In genomic region chr18:59961086-59961485, GRCh38 we compare ENCODE assay signal across 8 cellular contexts.
DNase-seq lines count a peak whose midpoint lies in the region; ATAC-seq, FAIRE-seq and TF ChIP-seq lines count a peak whose summit lies in the region.
"Had no signal": no experiment of that assay in that cellular context is flagged by ENCODE, and none has a peak within 500 bp of the region (broad histone marks: within the 10 kb centered on the region; RNA-seq: fewer than 3 reads in every experiment).

No MANE protein-coding gene starts in this region.

- no peaks in the 10 kb centered on the region for H3K36me3 ChIP-seq in pancreas
- H3K36me3 ChIP-seq: neutrophil had no signal

- WGBS in pancreas, 2 donors: 12 to 14% methylated on average over 4 of the region's 4 CpGs

- no peak for TF ChIP-seq CTCF in pancreas (IDR thresholded peaks at IDR 0.05)

- H3K4me3 ChIP-seq in pancreas: no peak overlapping the region

- no peak overlapping the region for H3K4me3 Mint-ChIP-seq in activated CD4-positive, alpha-beta T cell treated with anti-CD3 and anti-CD28 coated beads, Interleukin-2, amount 10 ng/mL, durations not matched to agents 24 days and 14 days

- H3K4me1 Mint-ChIP-seq in activated CD4-positive, alpha-beta T cell treated with anti-CD3 and anti-CD28 coated beads, Interleukin-2, amount 10 ng/mL, durations not matched to agents 24 days and 14 days: peaks cover 13% of the 10 kb centered on the region

- peaks cover 0 to 7% (median 0%) of the 10 kb centered on the region in 4 donors for H3K27me3 ChIP-seq in pancreas

- intact Hi-C loops in pancreas (cut with DNase I): no loop called here
- intact Hi-C loops in activated CD4-positive, alpha-beta T cell treated with anti-CD3 and anti-CD28 coated beads, Interleukin-2, amount 10 ng/mL, durations not matched to agents 24 days and 14 days (cut with micrococcal nuclease): no loop called here

- peak overlapping the region in 1 of 4 donors; percentile 9 for H3K27ac ChIP-seq in pancreas
- H3K27ac ChIP-seq: neutrophil had no signal

- H3K27ac Mint-ChIP-seq in activated CD4-positive, alpha-beta T cell treated with anti-CD3 and anti-CD28 coated beads, Interleukin-2, amount 10 ng/mL, durations not matched to agents 24 days and 14 days: no peak overlapping the region

- FAIRE-seq in pancreas (lab: Jason Lieb, UNC): no peak

- peaks cover 0 to 7% (median 0%) of the 10 kb centered on the region in 3 donors for H3K4me1 ChIP-seq in pancreas

- no peaks in the 10 kb centered on the region for H3K9me3 ChIP-seq in pancreas
- H3K9me3 ChIP-seq: neutrophil had no signal

- H3K36me3 Mint-ChIP-seq in activated CD4-positive, alpha-beta T cell treated with anti-CD3 and anti-CD28 coated beads, Interleukin-2, amount 10 ng/mL, durations not matched to agents 24 days and 14 days (ENCODE audit: low read depth): no peaks in the 10 kb centered on the region

- ATAC-seq in HG02840 (IDR thresholded peaks at IDR 0.05; ENCODE audit: low FRiP score, unreplicated experiment): peak; percentile 84
- ATAC-seq in pancreas: peak; percentile 62 to 87 (median 73)

- H3K27me3 Mint-ChIP-seq in activated CD4-positive, alpha-beta T cell treated with anti-CD3 and anti-CD28 coated beads, Interleukin-2, amount 10 ng/mL, durations not matched to agents 24 days and 14 days: peaks cover 26% of the 10 kb centered on the region

- H3K9me3 Mint-ChIP-seq in activated CD4-positive, alpha-beta T cell treated with anti-CD3 and anti-CD28 coated beads, Interleukin-2, amount 10 ng/mL, durations not matched to agents 24 days and 14 days: peaks cover 6% of the 10 kb centered on the region

- DNase-seq in GM19238 (ENCODE audit: insufficient read length, low spot score) (peak; percentile 28), NCI-H2081 (lab: John Stamatoyannopoulos, UW) (peak; percentile 13 to 76), pancreas (peak in 2 of 6 donors; percentile 8 to 23), anterior cingulate cortex (lab: John Stamatoyannopoulos, UW) (no peak), EL (no peak)
- DNase-seq in activated CD4-positive, alpha-beta T cell treated with anti-CD3 and anti-CD28 coated beads, Interleukin-2, amount 10 ng/mL, durations not matched to agents 24 days and 14 days: no peak

Comparison
In these comparisons a context has a peak if more than half of its experiments do, and no peak if none do; other contexts are left out.
1. DNase-seq: peak in GM19238 (single experiment) and NCI-H2081 (2 of 2); none in anterior cingulate cortex (0 of 58), activated CD4-positive, alpha-beta T cell treated with anti-CD3 and anti-CD28 coated beads, Interleukin-2, amount 10 ng/mL, durations not matched to agents 24 days and 14 days (single experiment) and EL (single experiment).